ENCODE assay signal across 12 cellular contexts in genomic region chr15:84714372-84714771, GRCh38. TPM values are rescaled to one million over a fixed set of nuclear protein-coding genes. Genes with fewer than 3 reads are reported as not detected.
DNase-seq lines count a peak whose midpoint lies in the region; ATAC-seq and TF ChIP-seq lines count a peak whose summit lies in the region.
"Had no signal": no experiment of that assay in that cellular context is flagged by ENCODE, and none has a peak within 500 bp of the region (broad histone marks: within the 10 kb centered on the region; RNA-seq: fewer than 3 reads in every experiment).

No MANE protein-coding gene starts in this region.

- CTCF ChIA-PET in AG04450 (lab: Charles Lee), result no interaction called here

- peak overlapping the region; percentile 94 for H3K4me3 ChIP-seq in AG04450 (ENCODE audit: low read depth, low read length)
- H3K4me3 ChIP-seq in astrocyte of the cerebellum (ENCODE audit: low read depth, low read length), result peak overlapping the region; percentile 77
- H3K4me3 ChIP-seq in mesodermal cell (ENCODE audit: extremely low read depth, insufficient read depth, low read length, poor library complexity, severe bottlenecking), result peak overlapping the region; percentile 97

- H3K4me3 Mint-ChIP-seq in HFFc6, result peak overlapping the region; percentile 94

- H3K27me3 ChIP-seq in AG04450 (ENCODE audit: control insufficient read depth, insufficient read depth, low read length), result no peaks in the 10 kb centered on the region

- H3K9me3 ChIP-seq in AG04450 (ENCODE audit: control insufficient read depth, insufficient read depth, low read length) (no peaks in the 10 kb centered on the region; the same call in 1 of the 2 replicates), mesodermal cell (ENCODE audit: control insufficient read depth, low read length) (no peaks in the 10 kb centered on the region)

- in situ Hi-C loops in astrocyte of the cerebellum (cut with HindIII; ENCODE audit: low sequenced_read_pairs), result no loop called here

- TF ChIP-seq CTCF in AG04450 (IDR thresholded peaks at IDR 0.05; ENCODE audit: low read depth, low read length), result no peak
- TF ChIP-seq CTCF in HFFc6 (IDR thresholded peaks at IDR 0.05), result no peak
- no peak for TF ChIP-seq CTCF in astrocyte of the cerebellum (IDR thresholded peaks at IDR 0.05; ENCODE audit: low read depth, low read length, missing control alignments)

- POLR2A ChIA-PET in AG04450 (lab: Yijun Ruan, JAX), result no interaction called here

- H3K27me3 Mint-ChIP-seq in HFFc6 (ENCODE audit: insufficient read depth), result no peaks in the 10 kb centered on the region; the same call in 1 of the 2 replicates

- peaks cover 29% of the 10 kb centered on the region for H3K4me1 Mint-ChIP-seq in HFFc6 (ENCODE audit: low read depth)

- peaks cover 8% of the 10 kb centered on the region; the same call in 1 of the 2 replicates for H3K36me3 Mint-ChIP-seq in HFFc6 (ENCODE audit: low read depth)

- no peak overlapping the region for H3K27ac ChIP-seq in AG04450 (ENCODE audit: low read depth, low read length)
- H3K27ac ChIP-seq in mesodermal cell (ENCODE audit: low read depth, low read length, severe bottlenecking), result no peak overlapping the region

- DNase-seq in AG04450 (ENCODE audit: low read depth, low spot score) (no peak), HFFc6 (no peak), astrocyte of the cerebellum (ENCODE audit: low read depth) (no peak), iPS-NIHi7 (ENCODE audit: extremely low spot score) (no peak)
- DNase-seq in activated effector memory CD4-positive, alpha-beta T cell treated with Interleukin-2 at 50 U/mL for 16 hours, result no peak
- DNase-seq: activated CD4-positive, alpha-beta T cell treated with anti-CD3 and anti-CD28 coated beads for 4 hours; foreskin melanocyte; NCI-H2227 treated with DMSO at 0.1 percent for 48 hours; stimulated activated CD4-positive, alpha-beta T cell treated with anti-CD3 and anti-CD28 coated beads, Interleukin-4, amount 100 ng/mL, for 4 hours had no signal

- ATAC-seq in GM21825 (IDR thresholded peaks at IDR 0.05; ENCODE audit: unreplicated experiment), result no peak
- no peak for ATAC-seq in GM18870 (IDR thresholded peaks at IDR 0.05; ENCODE audit: unreplicated experiment)

- no peaks in the 10 kb centered on the region for H3K4me1 ChIP-seq in mesodermal cell (ENCODE audit: control insufficient read depth, insufficient read depth, low read length, poor library complexity, severe bottlenecking)

- H3K9me3 Mint-ChIP-seq in HFFc6, result no peaks in the 10 kb centered on the region

- 75 to 100% methylated on average over 1 of the region's 5 CpGs for WGBS in mesodermal cell (ENCODE audit: insufficient coverage in 2 of 2), 2 experiments

- peaks cover 42% of the 10 kb centered on the region for H3K36me3 ChIP-seq in mesodermal cell (ENCODE audit: control insufficient read depth, insufficient read depth, low read length)

- H3K27ac Mint-ChIP-seq in HFFc6, result no peak overlapping the region

RNA-seq across cellular contexts. Expression of gene SEC11A, which starts 1.6 kb away (rescaled TPM):
- 218 and 324 TPM in 2 replicates for polyA plus RNA-seq in AG04450 (2011; rRNA removed)
- 69.7 and 92.2 TPM in 2 replicates for polyA minus RNA-seq in AG04450 (2011; rRNA and poly(A)+ RNA removed)
- total RNA-seq in HFFc6 (2021; fragmentation: NEBNext Ultra II Directional; extraction: Animal tissue kit (Norgen Biotek cat#: 25700)), result 100 to 1,000 TPM; 203 to 230 (median 221) TPM
- 206 TPM for polyA plus RNA-seq in mesodermal cell (2013, experiment 1 of 2)
- polyA plus RNA-seq in mesodermal cell (2013, experiment 2 of 2), result 212 TPM

RNA-seq across cellular contexts. Expression of gene ZNF592, which starts 34.0 kb away (rescaled TPM):
- polyA plus RNA-seq in AG04450 (2011; rRNA removed), result 6.2 and 6.9 TPM in 2 replicates
- polyA minus RNA-seq in AG04450 (2011; rRNA and poly(A)+ RNA removed), result 10.3 and 12.7 TPM in 2 replicates
- total RNA-seq in HFFc6 (2021; fragmentation: NEBNext Ultra II Directional; extraction: Animal tissue kit (Norgen Biotek cat#: 25700)), result 10 to 100 TPM; 15.4 to 19.0 (median 17.6) TPM
- polyA plus RNA-seq in mesodermal cell (2013, experiment 1 of 2), result 18.8 TPM
- 15.8 TPM for polyA plus RNA-seq in mesodermal cell (2013, experiment 2 of 2)

RNA-seq across cellular contexts. Expression of gene NMB, which starts 56.4 kb away (rescaled TPM):
- polyA plus RNA-seq in AG04450 (2011; rRNA removed), result 3.3 and 3.8 TPM in 2 replicates
- 1.3 and 2.0 TPM in 2 replicates for polyA minus RNA-seq in AG04450 (2011; rRNA and poly(A)+ RNA removed)
- total RNA-seq in HFFc6 (2021; fragmentation: NEBNext Ultra II Directional; extraction: Animal tissue kit (Norgen Biotek cat#: 25700)), result 1 to 10 TPM; 4.4 to 7.1 (median 5.5) TPM
- 9.7 TPM for polyA plus RNA-seq in mesodermal cell (2013, experiment 1 of 2)
- polyA plus RNA-seq in mesodermal cell (2013, experiment 2 of 2), result 9.4 TPM
